ENCODE assay signal across 3 cellular contexts in the genomic region with DNA sequence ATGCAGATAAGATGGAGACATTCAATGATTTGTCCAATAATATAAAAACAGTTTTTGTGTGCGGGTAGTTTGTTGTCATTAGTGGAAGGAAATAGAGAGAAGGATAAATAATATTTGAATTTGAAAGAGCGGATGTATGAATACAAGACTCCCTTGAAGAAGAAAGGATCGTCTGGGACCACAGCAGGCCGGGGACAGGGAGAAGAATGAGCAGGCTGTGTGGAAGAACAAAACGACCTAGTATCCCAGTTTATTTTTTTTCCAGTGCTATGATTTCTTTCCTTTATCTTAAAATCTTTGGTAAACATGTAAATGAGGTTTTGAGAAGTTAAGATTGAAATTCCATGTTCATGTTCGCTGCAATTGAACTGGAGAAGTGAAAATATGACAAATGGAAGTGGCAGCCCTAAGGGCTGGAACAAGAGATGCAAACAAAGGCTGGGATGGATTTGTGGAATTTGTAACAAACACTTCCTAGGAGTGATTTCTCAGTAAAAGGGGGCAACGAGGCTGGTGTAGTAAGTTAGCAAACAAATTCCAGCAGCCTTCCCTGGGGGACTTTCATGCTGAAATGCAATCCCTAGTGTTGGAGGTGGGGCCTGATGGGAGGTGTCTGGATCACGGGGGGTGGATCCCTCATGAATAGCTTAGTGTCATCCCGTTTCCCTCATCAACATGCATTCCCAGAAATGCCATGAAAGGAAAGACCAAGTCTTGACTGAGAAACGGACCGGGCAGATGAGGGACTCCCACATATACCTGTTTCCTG.
TF ChIP-seq lines count a peak whose summit lies in the region.

No MANE protein-coding gene starts in this region.

TF ChIP-seq in liver, 16 proteins besides CTCF, POLR2A, EP300 and RAD21:
- TF ChIP-seq, protein P1, sequence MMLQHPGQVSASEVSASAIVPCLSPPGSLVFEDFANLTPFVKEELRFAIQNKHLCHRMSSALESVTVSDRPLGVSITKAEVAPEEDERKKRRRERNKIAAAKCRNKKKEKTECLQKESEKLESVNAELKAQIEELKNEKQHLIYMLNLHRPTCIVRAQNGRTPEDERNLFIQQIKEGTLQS (IDR thresholded peaks at IDR 0.05), result no peak
- TF ChIP-seq NR2F2 (IDR thresholded peaks at IDR 0.05), result peak; percentile 43
- no peak for TF ChIP-seq FOXA2 (IDR thresholded peaks at IDR 0.05)
- TF ChIP-seq FOXA1 (IDR thresholded peaks at IDR 0.05), result no peak
- TF ChIP-seq EGR1 (IDR thresholded peaks at IDR 0.05; ENCODE audit: low read depth in 2 of 2), result no peak
- peak in 1 of 2 donors; percentile 8 for TF ChIP-seq HNF4A (conservative IDR thresholded peaks at IDR 0.05)
- TF ChIP-seq, protein P2, sequence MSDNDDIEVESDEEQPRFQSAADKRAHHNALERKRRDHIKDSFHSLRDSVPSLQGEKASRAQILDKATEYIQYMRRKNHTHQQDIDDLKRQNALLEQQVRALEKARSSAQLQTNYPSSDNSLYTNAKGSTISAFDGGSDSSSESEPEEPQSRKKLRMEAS (IDR thresholded peaks at IDR 0.05), result peak; percentile 16
- peak; percentile 50 for TF ChIP-seq SP1 (IDR thresholded peaks at IDR 0.05)
- TF ChIP-seq GABPA (IDR thresholded peaks at IDR 0.05 in 1 of 2, conservative IDR thresholded peaks at IDR 0.05 in 1 of 2), result no peak
- no peak for TF ChIP-seq HNF4G (IDR thresholded peaks at IDR 0.05)
- peak; percentile 18 to 35 for TF ChIP-seq JUND (IDR thresholded peaks at IDR 0.05)
- peak; percentile 21 for TF ChIP-seq TAF1 (conservative IDR thresholded peaks at IDR 0.05)
- TF ChIP-seq, protein P3, sequence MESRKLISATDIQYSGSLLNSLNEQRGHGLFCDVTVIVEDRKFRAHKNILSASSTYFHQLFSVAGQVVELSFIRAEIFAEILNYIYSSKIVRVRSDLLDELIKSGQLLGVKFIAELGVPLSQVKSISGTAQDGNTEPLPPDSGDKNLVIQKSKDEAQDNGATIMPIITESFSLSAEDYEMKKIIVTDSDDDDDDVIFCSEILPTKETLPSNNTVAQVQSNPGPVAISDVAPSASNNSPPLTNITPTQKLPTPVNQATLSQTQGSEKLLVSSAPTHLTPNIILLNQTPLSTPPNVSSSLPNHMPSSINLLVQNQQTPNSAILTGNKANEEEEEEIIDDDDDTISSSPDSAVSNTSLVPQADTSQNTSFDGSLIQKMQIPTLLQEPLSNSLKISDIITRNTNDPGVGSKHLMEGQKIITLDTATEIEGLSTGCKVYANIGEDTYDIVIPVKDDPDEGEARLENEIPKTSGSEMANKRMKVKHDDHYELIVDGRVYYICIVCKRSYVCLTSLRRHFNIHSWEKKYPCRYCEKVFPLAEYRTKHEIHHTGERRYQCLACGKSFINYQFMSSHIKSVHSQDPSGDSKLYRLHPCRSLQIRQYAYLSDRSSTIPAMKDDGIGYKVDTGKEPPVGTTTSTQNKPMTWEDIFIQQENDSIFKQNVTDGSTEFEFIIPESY (IDR thresholded peaks at IDR 0.05), result no peak
- TF ChIP-seq, protein P4, sequence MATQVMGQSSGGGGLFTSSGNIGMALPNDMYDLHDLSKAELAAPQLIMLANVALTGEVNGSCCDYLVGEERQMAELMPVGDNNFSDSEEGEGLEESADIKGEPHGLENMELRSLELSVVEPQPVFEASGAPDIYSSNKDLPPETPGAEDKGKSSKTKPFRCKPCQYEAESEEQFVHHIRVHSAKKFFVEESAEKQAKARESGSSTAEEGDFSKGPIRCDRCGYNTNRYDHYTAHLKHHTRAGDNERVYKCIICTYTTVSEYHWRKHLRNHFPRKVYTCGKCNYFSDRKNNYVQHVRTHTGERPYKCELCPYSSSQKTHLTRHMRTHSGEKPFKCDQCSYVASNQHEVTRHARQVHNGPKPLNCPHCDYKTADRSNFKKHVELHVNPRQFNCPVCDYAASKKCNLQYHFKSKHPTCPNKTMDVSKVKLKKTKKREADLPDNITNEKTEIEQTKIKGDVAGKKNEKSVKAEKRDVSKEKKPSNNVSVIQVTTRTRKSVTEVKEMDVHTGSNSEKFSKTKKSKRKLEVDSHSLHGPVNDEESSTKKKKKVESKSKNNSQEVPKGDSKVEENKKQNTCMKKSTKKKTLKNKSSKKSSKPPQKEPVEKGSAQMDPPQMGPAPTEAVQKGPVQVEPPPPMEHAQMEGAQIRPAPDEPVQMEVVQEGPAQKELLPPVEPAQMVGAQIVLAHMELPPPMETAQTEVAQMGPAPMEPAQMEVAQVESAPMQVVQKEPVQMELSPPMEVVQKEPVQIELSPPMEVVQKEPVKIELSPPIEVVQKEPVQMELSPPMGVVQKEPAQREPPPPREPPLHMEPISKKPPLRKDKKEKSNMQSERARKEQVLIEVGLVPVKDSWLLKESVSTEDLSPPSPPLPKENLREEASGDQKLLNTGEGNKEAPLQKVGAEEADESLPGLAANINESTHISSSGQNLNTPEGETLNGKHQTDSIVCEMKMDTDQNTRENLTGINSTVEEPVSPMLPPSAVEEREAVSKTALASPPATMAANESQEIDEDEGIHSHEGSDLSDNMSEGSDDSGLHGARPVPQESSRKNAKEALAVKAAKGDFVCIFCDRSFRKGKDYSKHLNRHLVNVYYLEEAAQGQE (IDR thresholded peaks at IDR 0.05), result peak; percentile 39
- TF ChIP-seq YY1 (IDR thresholded peaks at IDR 0.05), result peak; percentile 48
- peak in 1 of 2 donors; percentile 6 for TF ChIP-seq RXRA (IDR thresholded peaks at IDR 0.05)

TF ChIP-seq in HepG2, 621 proteins besides CTCF, POLR2A, EP300 and RAD21:
- TF ChIP-seq ZFP62 (CRISPR knock-in tag; IDR thresholded peaks at IDR 0.05) (no peak), CBX1 (IDR thresholded peaks at IDR 0.05; ENCODE audit: low read depth) (no peak), CCDC6 (CRISPR knock-in tag; IDR thresholded peaks at IDR 0.05) (no peak), FOXO1 (CRISPR knock-in tag; IDR thresholded peaks at IDR 0.05) (no peak), MTA3 (CRISPR knock-in tag; IDR thresholded peaks at IDR 0.05) (no peak)

TF ChIP-seq in H1, 55 proteins besides CTCF, POLR2A, EP300 and RAD21 (continues in another document):
- TF ChIP-seq ASH2L (IDR thresholded peaks at IDR 0.05; ENCODE audit: low read length), result peak; percentile 20
- TF ChIP-seq BACH1 (IDR thresholded peaks at IDR 0.05; ENCODE audit: low read length), result no peak
- TF ChIP-seq KDM5A (IDR thresholded peaks at IDR 0.05; ENCODE audit: low read length), result no peak
- TF ChIP-seq CBX8 (IDR thresholded peaks at IDR 0.05; ENCODE audit: borderline replicate concordance, low read depth, low read length), result no peak
- no peak for TF ChIP-seq EZH2 (IDR thresholded peaks at IDR 0.05; ENCODE audit: low read depth, low read length, severe bottlenecking)
- TF ChIP-seq SIX5 (IDR thresholded peaks at IDR 0.05; ENCODE audit: low read depth, low read length), result no peak
- TF ChIP-seq EGR1 (IDR thresholded peaks at IDR 0.05; ENCODE audit: borderline replicate concordance, low read depth, low read length), result peak; percentile 90
- peak in 1 of 2 experiments; percentile 76; a peak in 2 of 4 replicates for TF ChIP-seq SIN3A (conservative IDR thresholded peaks at IDR 0.05 in 1 of 2, IDR thresholded peaks at IDR 0.05 in 1 of 2; ENCODE audit: low read depth in 1 of 2, low read length in 2 of 2)
- no peak for TF ChIP-seq RBBP5 (IDR thresholded peaks at IDR 0.05; ENCODE audit: borderline replicate concordance, low read depth, low read length)
- TF ChIP-seq BRCA1 (IDR thresholded peaks at IDR 0.05; ENCODE audit: low read depth, low read length), result no peak
- TF ChIP-seq RXRA (IDR thresholded peaks at IDR 0.05; ENCODE audit: insufficient read depth, low read depth, low read length), result no peak
- TF ChIP-seq CHD2 (IDR thresholded peaks at IDR 0.05; ENCODE audit: low read length), result no peak
- TF ChIP-seq MAFK (IDR thresholded peaks at IDR 0.05; ENCODE audit: low read depth, low read length), result no peak
- TF ChIP-seq SUZ12 (IDR thresholded peaks at IDR 0.05; ENCODE audit: low read length), result no peak
- TF ChIP-seq ZNF274 (IDR thresholded peaks at IDR 0.05; ENCODE audit: borderline replicate concordance, extremely low read depth, low read length), result no peak
- TF ChIP-seq KDM4A (IDR thresholded peaks at IDR 0.05; ENCODE audit: low read depth, low read length, severe bottlenecking), result no peak
- peak; percentile 29; the same call in 1 of the 2 replicates for TF ChIP-seq CEBPB (IDR thresholded peaks at IDR 0.05; ENCODE audit: low read depth, low read length)
- no peak for TF ChIP-seq NANOG (IDR thresholded peaks at IDR 0.05; ENCODE audit: insufficient read depth, low read depth, low read length, poor library complexity, severe bottlenecking)
- TF ChIP-seq, protein P5, sequence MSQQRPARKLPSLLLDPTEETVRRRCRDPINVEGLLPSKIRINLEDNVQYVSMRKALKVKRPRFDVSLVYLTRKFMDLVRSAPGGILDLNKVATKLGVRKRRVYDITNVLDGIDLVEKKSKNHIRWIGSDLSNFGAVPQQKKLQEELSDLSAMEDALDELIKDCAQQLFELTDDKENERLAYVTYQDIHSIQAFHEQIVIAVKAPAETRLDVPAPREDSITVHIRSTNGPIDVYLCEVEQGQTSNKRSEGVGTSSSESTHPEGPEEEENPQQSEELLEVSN (IDR thresholded peaks at IDR 0.05), result no peak
- no peak for TF ChIP-seq KDM1A (IDR thresholded peaks at IDR 0.05; ENCODE audit: borderline replicate concordance, low read length)
- no peak for TF ChIP-seq YY1 (IDR thresholded peaks at IDR 0.05; ENCODE audit: low read depth, low read length)
- peak; percentile 53 for TF ChIP-seq TBP (IDR thresholded peaks at IDR 0.05; ENCODE audit: low read depth, low read length)
- TF ChIP-seq HDAC6 (IDR thresholded peaks at IDR 0.05; ENCODE audit: low read depth, low read length), result no peak
- no peak for TF ChIP-seq SP4 (IDR thresholded peaks at IDR 0.05; ENCODE audit: low read length)
- no peak for TF ChIP-seq POLR2AphosphoS5 (IDR thresholded peaks at IDR 0.05; ENCODE audit: low read depth, low read length)
- TF ChIP-seq, protein P1 (IDR thresholded peaks at IDR 0.05; ENCODE audit: insufficient read depth, low read depth, low read length), result no peak
- TF ChIP-seq, protein P6, sequence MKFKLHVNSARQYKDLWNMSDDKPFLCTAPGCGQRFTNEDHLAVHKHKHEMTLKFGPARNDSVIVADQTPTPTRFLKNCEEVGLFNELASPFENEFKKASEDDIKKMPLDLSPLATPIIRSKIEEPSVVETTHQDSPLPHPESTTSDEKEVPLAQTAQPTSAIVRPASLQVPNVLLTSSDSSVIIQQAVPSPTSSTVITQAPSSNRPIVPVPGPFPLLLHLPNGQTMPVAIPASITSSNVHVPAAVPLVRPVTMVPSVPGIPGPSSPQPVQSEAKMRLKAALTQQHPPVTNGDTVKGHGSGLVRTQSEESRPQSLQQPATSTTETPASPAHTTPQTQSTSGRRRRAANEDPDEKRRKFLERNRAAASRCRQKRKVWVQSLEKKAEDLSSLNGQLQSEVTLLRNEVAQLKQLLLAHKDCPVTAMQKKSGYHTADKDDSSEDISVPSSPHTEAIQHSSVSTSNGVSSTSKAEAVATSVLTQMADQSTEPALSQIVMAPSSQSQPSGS (IDR thresholded peaks at IDR 0.05; ENCODE audit: low read length), result no peak
- TF ChIP-seq POU5F1 (IDR thresholded peaks at IDR 0.05; ENCODE audit: low read depth, low read length), result no peak
- no peak for TF ChIP-seq SRF (IDR thresholded peaks at IDR 0.05; ENCODE audit: low read depth, low read length)
- peak; percentile 92 for TF ChIP-seq TEAD4 (IDR thresholded peaks at IDR 0.05; ENCODE audit: low read depth, low read length)
- TF ChIP-seq CBX5 (IDR thresholded peaks at IDR 0.05; ENCODE audit: low read depth, low read length), result no peak
- TF ChIP-seq CHD1 (IDR thresholded peaks at IDR 0.05; ENCODE audit: low read depth, low read length), result no peak
- TF ChIP-seq GABPA (IDR thresholded peaks at IDR 0.05; ENCODE audit: borderline replicate concordance, insufficient read depth, low read length), result no peak
- TF ChIP-seq GTF2F1 (IDR thresholded peaks at IDR 0.05; ENCODE audit: borderline replicate concordance, low read depth, low read length), result 0 out of 2 replicates have a peak, but pooled peaks have one; percentile 56
- 0 out of 4 replicates have a peak, but pooled peaks of 1 of the 2 experiments have one; percentile 49 for TF ChIP-seq HDAC2 (IDR thresholded peaks at IDR 0.05; ENCODE audit: borderline replicate concordance in 1 of 2, low read depth in 2 of 2, low read length in 2 of 2)
- TF ChIP-seq RNF2 (IDR thresholded peaks at IDR 0.05; ENCODE audit: borderline replicate concordance, low read depth, low read length, missing control alignments, poor library complexity, severe bottlenecking), result no peak
